In the genomic region with DNA sequence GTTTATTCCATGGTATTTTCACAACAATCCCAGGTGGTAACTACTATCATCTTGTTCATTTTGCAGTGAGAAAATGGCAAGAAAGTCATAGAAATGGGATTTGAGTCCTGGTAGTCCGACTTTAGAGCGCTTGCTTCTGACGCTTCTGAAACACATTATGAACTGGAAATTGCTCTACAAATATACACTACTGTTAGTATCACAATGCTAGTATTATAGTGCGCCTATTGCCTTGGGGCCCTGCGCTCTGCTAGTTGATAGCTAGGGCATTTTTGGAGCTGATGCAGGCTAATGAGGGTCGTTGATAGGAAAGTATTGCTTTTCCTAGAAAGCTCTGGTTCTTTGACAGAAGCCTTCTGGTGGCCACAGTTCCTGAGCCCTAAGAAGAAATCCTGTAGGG, we compare ENCODE assay signal across 18 cellular contexts.
DNase-seq lines count a peak whose midpoint lies in the region; ATAC-seq and TF ChIP-seq lines count a peak whose summit lies in the region.
"Had no signal": no experiment of that assay in that cellular context is flagged by ENCODE, and none has a peak within 500 bp of the region (broad histone marks: within the 10 kb centered on the region; RNA-seq: fewer than 3 reads in every experiment).

No MANE protein-coding gene starts in this region.

- peak overlapping the region; percentile 16 for H3K27ac Mint-ChIP-seq in activated CD4-positive, alpha-beta T cell treated with anti-CD3 and anti-CD28 coated beads, Interleukin-2, amount 10 ng/mL, durations not matched to agents 24 days and 14 days
- peak overlapping the region; percentile 86 for H3K27ac Mint-ChIP-seq in T-helper 17 cell
- H3K27ac Mint-ChIP-seq: GM23338 had no signal

- H3K4me3 Mint-ChIP-seq in activated CD4-positive, alpha-beta T cell treated with anti-CD3 and anti-CD28 coated beads, Interleukin-2, amount 10 ng/mL, durations not matched to agents 24 days and 14 days = no peak overlapping the region
- no peak overlapping the region for H3K4me3 Mint-ChIP-seq in T-helper 17 cell
- H3K4me3 Mint-ChIP-seq: GM23338 had no signal

- no peaks in the 10 kb centered on the region for H3K27me3 Mint-ChIP-seq in activated CD4-positive, alpha-beta T cell treated with anti-CD3 and anti-CD28 coated beads, Interleukin-2, amount 10 ng/mL, durations not matched to agents 24 days and 14 days
- no peaks in the 10 kb centered on the region for H3K27me3 Mint-ChIP-seq in T-helper 17 cell
- H3K27me3 Mint-ChIP-seq: CD4-positive, alpha-beta memory T cell had no signal

- intact Hi-C loops in activated CD4-positive, alpha-beta T cell treated with anti-CD3 and anti-CD28 coated beads, Interleukin-2, amount 10 ng/mL, durations not matched to agents 24 days and 14 days (cut with micrococcal nuclease) = loop anchor here (5.0 kb wide), 1 partner anchor 297 kb away; no protein-coding TSS in a partner anchor
- intact Hi-C loops in tibial artery (cut with DNase I; ENCODE audit: low total_unique reads) = no loop called here

- H3K9ac ChIP-seq in muscle layer of colon (ENCODE audit: low read length) = no peak overlapping the region

- peaks cover 64% of the 10 kb centered on the region for H3K4me1 ChIP-seq in muscle layer of colon (ENCODE audit: insufficient read depth, low read length)
- H3K4me1 ChIP-seq in tibial artery = peaks cover 0 to 100% (median 70%) of the 10 kb centered on the region in 4 donors

- H3K27ac ChIP-seq in muscle layer of colon (ENCODE audit: low read depth, low read length) (peak overlapping the region; percentile 29), tibial artery (peak overlapping the region; percentile 70 to 73)

- TF ChIP-seq CTCF in tibial artery (IDR thresholded peaks at IDR 0.05) = no peak

- H3K9me3 ChIP-seq in T-helper 17 cell (ENCODE audit: control insufficient read depth, low read length, poor library complexity, severe bottlenecking) (no peaks in the 10 kb centered on the region), muscle layer of colon (ENCODE audit: low read length) (no peaks in the 10 kb centered on the region), tibial artery (no peaks in the 10 kb centered on the region)
- H3K9me3 ChIP-seq: BE2C had no signal

- H3K27me3 ChIP-seq in muscle layer of colon (ENCODE audit: control insufficient read depth in 1 of 2, insufficient read depth in 2 of 2, low read length in 2 of 2) = no peaks in the 10 kb centered on the region
- H3K27me3 ChIP-seq in tibial artery = no peaks in the 10 kb centered on the region
- H3K27me3 ChIP-seq: BE2C had no signal

- H3K4me3 ChIP-seq in muscle layer of colon (ENCODE audit: low read depth in 1 of 2, low read length in 2 of 2) (no peak overlapping the region), tibial artery (no peak overlapping the region)
- H3K4me3 ChIP-seq: GM23338 had no signal

- H3K4me1 Mint-ChIP-seq in activated CD4-positive, alpha-beta T cell treated with anti-CD3 and anti-CD28 coated beads, Interleukin-2, amount 10 ng/mL, durations not matched to agents 24 days and 14 days = peaks cover 50% of the 10 kb centered on the region
- H3K4me1 Mint-ChIP-seq in T-helper 17 cell = peaks cover 55% of the 10 kb centered on the region

- no peak for DNase-seq in activated CD4-positive, alpha-beta T cell treated with anti-CD3 and anti-CD28 coated beads, Interleukin-2, amount 10 ng/mL, durations not matched to agents 24 days and 14 days
- no peak for DNase-seq in activated CD4-positive, alpha-beta T cell treated with anti-CD3 and anti-CD28 coated beads for 4 hours
- no peak for DNase-seq in T-helper 17 cell
- no peak for DNase-seq in tibial artery
- no peak for DNase-seq in NCI-H187 (lab: John Stamatoyannopoulos, UW)
- no peak for DNase-seq in DMS79 treated with DMSO at 0.1 percent for 48 hours (lab: John Stamatoyannopoulos, UW)
- DNase-seq: 8988T; BE2C; CD4-positive, alpha-beta memory T cell; HCEC 1CT; NCI-H1092 treated with DMSO at 0.1 percent for 48 hours; NCI-H1694; NCI-H82; OCI-M1; SHP77 had no signal

- no peak for ATAC-seq in T-helper 17 cell
- ATAC-seq in HG03378 (IDR thresholded peaks at IDR 0.05; ENCODE audit: unreplicated experiment) = no peak
- ATAC-seq: GM23338 had no signal

- H3K9me3 Mint-ChIP-seq in activated CD4-positive, alpha-beta T cell treated with anti-CD3 and anti-CD28 coated beads, Interleukin-2, amount 10 ng/mL, durations not matched to agents 24 days and 14 days = no peaks in the 10 kb centered on the region
- H3K9me3 Mint-ChIP-seq: CD4-positive, alpha-beta memory T cell; GM23338 had no signal

- peaks cover 51% of the 10 kb centered on the region for H3K36me3 Mint-ChIP-seq in activated CD4-positive, alpha-beta T cell treated with anti-CD3 and anti-CD28 coated beads, Interleukin-2, amount 10 ng/mL, durations not matched to agents 24 days and 14 days (ENCODE audit: low read depth)
- peaks cover 12% of the 10 kb centered on the region for H3K36me3 Mint-ChIP-seq in T-helper 17 cell (ENCODE audit: low read depth)

- peaks cover 4% of the 10 kb centered on the region for H3K36me3 ChIP-seq in muscle layer of colon (ENCODE audit: insufficient read depth, low read length)
- peaks cover 0 to 4% (median 0%) of the 10 kb centered on the region in 3 donors for H3K36me3 ChIP-seq in tibial artery
- H3K36me3 ChIP-seq: BE2C had no signal
